ENCODE assay signal across 8 cellular contexts in genomic region chrX:71181558-71181909, GRCh38. TPM values are rescaled to one million over a fixed set of nuclear protein-coding genes. Genes with fewer than 3 reads are reported as not detected.
A peak's percentile ranks its signal among the peaks of the same experiment; 100 is the strongest.
DNase-seq lines count a peak whose midpoint lies in the region; ATAC-seq and TF ChIP-seq lines count a peak whose summit lies in the region.

No MANE protein-coding gene starts in this region.

- no peaks in the 10 kb centered on the region for H3K9me3 ChIP-seq in DOHH2 (ENCODE audit: control insufficient read depth, insufficient read depth, low read length)
- H3K9me3 ChIP-seq in Karpas-422 (ENCODE audit: low read length): no peaks in the 10 kb centered on the region

- intact Hi-C loops in sciatic nerve (cut with DNase I): no loop called here

- H3K36me3 ChIP-seq in DOHH2 (ENCODE audit: control insufficient read depth, low read length): no peaks in the 10 kb centered on the region
- 0 out of 2 replicates have a peak, but pooled peaks cover 3% of the 10 kb centered on the region for H3K36me3 ChIP-seq in Karpas-422 (ENCODE audit: insufficient read depth, low read length)

- H3K27me3 ChIP-seq in DOHH2 (ENCODE audit: control insufficient read depth, low read length): no peaks in the 10 kb centered on the region
- H3K27me3 ChIP-seq in Karpas-422 (ENCODE audit: low read length): no peaks in the 10 kb centered on the region

- ATAC-seq in GM21619 (IDR thresholded peaks at IDR 0.05; ENCODE audit: unreplicated experiment) (peak; percentile 30), sciatic nerve (peak; percentile 25)

- H3K9ac ChIP-seq in Karpas-422 (ENCODE audit: low read length): peak overlapping the region; percentile 80

- H3K4me3 ChIP-seq in DOHH2 (ENCODE audit: low read length) (peak overlapping the region; percentile 79), Karpas-422 (ENCODE audit: low read length) (peak overlapping the region; percentile 66), fibroblast of villous mesenchyme (ENCODE audit: low read depth, low read length) (peak overlapping the region; percentile 56)

- H2AFZ ChIP-seq in Karpas-422 (ENCODE audit: low read length): no peak overlapping the region

- peaks cover 2% of the 10 kb centered on the region; the same call in 1 of the 2 replicates for H3F3A ChIP-seq in DOHH2 (ENCODE audit: control insufficient read depth, insufficient read depth)

- no peaks in the 10 kb centered on the region for H4K20me1 ChIP-seq in DOHH2 (ENCODE audit: control insufficient read depth, insufficient read depth, low read depth, low read length)
- no peaks in the 10 kb centered on the region for H4K20me1 ChIP-seq in Karpas-422 (ENCODE audit: insufficient read depth, low read depth, low read length)

- DNase-seq in Karpas-422 (no peak), fibroblast of villous mesenchyme (ENCODE audit: low read depth) (no peak), sciatic nerve (ENCODE audit: low spot score) (no peak), AML-193 (lab: John Stamatoyannopoulos, UW) (no peak), NOMO-1 treated with DMSO at 0.1 percent for 48 hours (lab: John Stamatoyannopoulos, UW; ENCODE audit: unreplicated experiment) (no peak)
- peak; percentile 54 to 59 for DNase-seq in activated T-cell treated with anti-CD3 and anti-CD28 coated beads, Interleukin-2, amount 50 U/mL, for 48 hours

- no peaks in the 10 kb centered on the region for H3K79me2 ChIP-seq in DOHH2 (ENCODE audit: control insufficient read depth, low read length)
- H3K79me2 ChIP-seq in Karpas-422 (ENCODE audit: low read length): peaks cover 3% of the 10 kb centered on the region; the same call in 1 of the 2 replicates

- H3K4me2 ChIP-seq in DOHH2 (ENCODE audit: low read length): peak overlapping the region; percentile 84
- peak overlapping the region; percentile 83 for H3K4me2 ChIP-seq in Karpas-422 (ENCODE audit: low read depth, low read length, poor library complexity, severe bottlenecking)

- H3K9me2 ChIP-seq in DOHH2 (replicated peaks; ENCODE audit: control insufficient read depth, low read length) (no peaks in the 10 kb centered on the region), Karpas-422 (replicated peaks; ENCODE audit: insufficient read depth, low read length) (no peaks in the 10 kb centered on the region)

- H3K4me1 ChIP-seq in DOHH2 (ENCODE audit: control insufficient read depth, low read length): peaks cover 27% of the 10 kb centered on the region
- H3K4me1 ChIP-seq in Karpas-422 (ENCODE audit: low read length): peaks cover 26% of the 10 kb centered on the region

- H3K27ac ChIP-seq in DOHH2 (ENCODE audit: low read depth, low read length) (peak overlapping the region; percentile 89), Karpas-422 (ENCODE audit: low read length) (peak overlapping the region; percentile 87)

- TF ChIP-seq CTCF in DOHH2 (IDR thresholded peaks at IDR 0.05; ENCODE audit: low read depth, low read length, poor library complexity, severe bottlenecking) (no peak), fibroblast of villous mesenchyme (IDR thresholded peaks at IDR 0.05; ENCODE audit: insufficient read depth, low read depth, low read length) (no peak)

RNA-seq across cellular contexts. Expression of gene NLGN3, which starts 36.9 kb away (rescaled TPM):
- 0.86 and 1.9 TPM in 2 replicates for total RNA-seq in Karpas-422 (2014; rRNA removed; shearing (Covaris generic); ENCODE audit: low replicate concordance)
- total RNA-seq in fibroblast of villous mesenchyme: 0.32 and 0.43 TPM in 2 replicates
- 20.6 TPM for total RNA-seq in sciatic nerve

RNA-seq across cellular contexts. Expression of gene GJB1, which starts 41.5 kb away (rescaled TPM):
- not detected in 2 replicates for total RNA-seq in Karpas-422 (2014; rRNA removed; shearing (Covaris generic); ENCODE audit: low replicate concordance)
- total RNA-seq in fibroblast of villous mesenchyme (not detected in 2 replicates), sciatic nerve (17.5 TPM)

Comparison
In these comparisons a context has a peak if more than half of its experiments do, and no peak if none do; other contexts are left out.
1. DNase-seq: peak in activated T-cell treated with anti-CD3 and anti-CD28 coated beads, Interleukin-2, amount 50 U/mL, for 48 hours (2 of 2); none in Karpas-422 (single experiment), fibroblast of villous mesenchyme (single experiment), sciatic nerve (single experiment), AML-193 (0 of 2) and NOMO-1 treated with DMSO at 0.1 percent for 48 hours (single experiment).
2. RNA of gene GJB1, which starts 41.5 kb away (total RNA-seq): 17.5 TPM in sciatic nerve (single experiment); not detected in Karpas-422 and not detected in fibroblast of villous mesenchyme; every median in the first group is over 10 times any median in the second.
3. Peak in every context shown above with its lines, with median percentiles within 50 percentile points of each other: H3K4me3 ChIP-seq.